Comparison of ENCODE assay signal across 3 cellular contexts in the genomic region with DNA sequence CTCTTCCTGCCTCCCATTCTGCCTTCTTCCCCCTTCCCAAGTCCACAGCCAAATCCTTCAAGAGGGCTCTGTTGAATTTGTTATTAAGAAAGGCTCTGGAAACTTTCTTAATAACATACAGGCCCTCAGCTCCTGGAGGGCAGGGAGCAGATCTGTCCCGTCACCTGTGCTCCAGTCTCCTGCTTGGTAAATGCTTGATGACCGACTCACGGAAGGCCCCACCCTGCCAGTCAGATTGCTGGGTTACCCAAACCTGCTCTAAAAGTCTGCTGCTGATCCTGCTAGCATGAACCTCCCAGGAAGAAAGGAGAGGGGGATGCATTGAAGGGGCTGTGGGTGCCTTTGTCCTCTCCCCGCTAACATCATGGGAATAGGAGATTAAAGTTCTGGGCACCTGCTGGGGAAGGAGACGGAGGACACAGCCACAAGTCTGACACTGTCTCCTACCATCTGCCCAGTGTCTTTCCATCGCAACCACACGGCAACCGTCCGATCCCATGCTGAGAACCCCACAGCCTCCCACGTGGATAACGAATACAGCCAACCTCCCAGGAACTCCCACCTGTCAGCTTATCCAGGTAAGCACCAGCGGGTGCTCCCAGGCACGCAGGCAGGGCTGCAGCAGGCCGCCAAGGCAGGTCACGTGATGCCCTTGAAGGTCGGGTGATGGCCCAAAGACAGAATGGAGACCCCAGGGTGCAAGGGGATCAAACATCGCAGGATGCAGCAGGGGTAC.
A peak's percentile ranks its signal among the peaks of the same experiment; 100 is the strongest.
TF ChIP-seq lines count a peak whose summit lies in the region.

No MANE protein-coding gene starts in this region.

TF ChIP-seq in HCT116, 20 proteins besides CTCF, POLR2A, EP300 and RAD21:
- TF ChIP-seq ZFX (IDR thresholded peaks at IDR 0.05), result no peak
- TF ChIP-seq EZH2phosphoT487 (IDR thresholded peaks at IDR 0.05; ENCODE audit: borderline replicate concordance), result no peak
- no peak for TF ChIP-seq JUND (IDR thresholded peaks at IDR 0.05)
- no peak for TF ChIP-seq TCF7L2 (IDR thresholded peaks at IDR 0.05; ENCODE audit: borderline replicate concordance, extremely low read depth, insufficient read depth, insufficient read length)
- no peak for TF ChIP-seq YY1 (IDR thresholded peaks at IDR 0.05; ENCODE audit: extremely low read depth, insufficient replicate concordance, low read depth, low read length)
- TF ChIP-seq, protein P1, sequence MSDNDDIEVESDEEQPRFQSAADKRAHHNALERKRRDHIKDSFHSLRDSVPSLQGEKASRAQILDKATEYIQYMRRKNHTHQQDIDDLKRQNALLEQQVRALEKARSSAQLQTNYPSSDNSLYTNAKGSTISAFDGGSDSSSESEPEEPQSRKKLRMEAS (IDR thresholded peaks at IDR 0.05), result no peak
- TF ChIP-seq, protein P2, sequence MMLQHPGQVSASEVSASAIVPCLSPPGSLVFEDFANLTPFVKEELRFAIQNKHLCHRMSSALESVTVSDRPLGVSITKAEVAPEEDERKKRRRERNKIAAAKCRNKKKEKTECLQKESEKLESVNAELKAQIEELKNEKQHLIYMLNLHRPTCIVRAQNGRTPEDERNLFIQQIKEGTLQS (IDR thresholded peaks at IDR 0.05), result no peak
- no peak for TF ChIP-seq EZH2 (IDR thresholded peaks at IDR 0.05)
- no peak for TF ChIP-seq POLR2AphosphoS5 (IDR thresholded peaks at IDR 0.05; ENCODE audit: low read depth, low read length)
- TF ChIP-seq SP1 (IDR thresholded peaks at IDR 0.05; ENCODE audit: low read depth), result no peak
- TF ChIP-seq, protein P3, sequence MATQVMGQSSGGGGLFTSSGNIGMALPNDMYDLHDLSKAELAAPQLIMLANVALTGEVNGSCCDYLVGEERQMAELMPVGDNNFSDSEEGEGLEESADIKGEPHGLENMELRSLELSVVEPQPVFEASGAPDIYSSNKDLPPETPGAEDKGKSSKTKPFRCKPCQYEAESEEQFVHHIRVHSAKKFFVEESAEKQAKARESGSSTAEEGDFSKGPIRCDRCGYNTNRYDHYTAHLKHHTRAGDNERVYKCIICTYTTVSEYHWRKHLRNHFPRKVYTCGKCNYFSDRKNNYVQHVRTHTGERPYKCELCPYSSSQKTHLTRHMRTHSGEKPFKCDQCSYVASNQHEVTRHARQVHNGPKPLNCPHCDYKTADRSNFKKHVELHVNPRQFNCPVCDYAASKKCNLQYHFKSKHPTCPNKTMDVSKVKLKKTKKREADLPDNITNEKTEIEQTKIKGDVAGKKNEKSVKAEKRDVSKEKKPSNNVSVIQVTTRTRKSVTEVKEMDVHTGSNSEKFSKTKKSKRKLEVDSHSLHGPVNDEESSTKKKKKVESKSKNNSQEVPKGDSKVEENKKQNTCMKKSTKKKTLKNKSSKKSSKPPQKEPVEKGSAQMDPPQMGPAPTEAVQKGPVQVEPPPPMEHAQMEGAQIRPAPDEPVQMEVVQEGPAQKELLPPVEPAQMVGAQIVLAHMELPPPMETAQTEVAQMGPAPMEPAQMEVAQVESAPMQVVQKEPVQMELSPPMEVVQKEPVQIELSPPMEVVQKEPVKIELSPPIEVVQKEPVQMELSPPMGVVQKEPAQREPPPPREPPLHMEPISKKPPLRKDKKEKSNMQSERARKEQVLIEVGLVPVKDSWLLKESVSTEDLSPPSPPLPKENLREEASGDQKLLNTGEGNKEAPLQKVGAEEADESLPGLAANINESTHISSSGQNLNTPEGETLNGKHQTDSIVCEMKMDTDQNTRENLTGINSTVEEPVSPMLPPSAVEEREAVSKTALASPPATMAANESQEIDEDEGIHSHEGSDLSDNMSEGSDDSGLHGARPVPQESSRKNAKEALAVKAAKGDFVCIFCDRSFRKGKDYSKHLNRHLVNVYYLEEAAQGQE (IDR thresholded peaks at IDR 0.05; ENCODE audit: low read depth), result no peak
- no peak for TF ChIP-seq ELF1 (IDR thresholded peaks at IDR 0.05; ENCODE audit: borderline replicate concordance, low read depth)
- TF ChIP-seq SIN3A (IDR thresholded peaks at IDR 0.05; ENCODE audit: low read depth), result no peak
- no peak for TF ChIP-seq SRF (IDR thresholded peaks at IDR 0.05; ENCODE audit: low read depth)
TF ChIP-seq in HCT116: peak in this region for 0.

TF ChIP-seq in K562, 482 proteins besides CTCF, POLR2A, EP300 and RAD21:
- TF ChIP-seq ZBTB17 (CRISPR knock-in tag; IDR thresholded peaks at IDR 0.05) (no peak), SNRNP70 (optimal IDR thresholded peaks at IDR 0.05; ENCODE audit: low read depth, low read length) (no peak), TEAD2 (tag; IDR thresholded peaks at IDR 0.05) (no peak), CBFA2T2 (conservative IDR thresholded peaks at IDR 0.05) (peak; percentile 40; the same call in 1 of the 2 replicates), BHLHE40 (IDR thresholded peaks at IDR 0.05; ENCODE audit: low read length) (peak; percentile 23; the same call in 1 of the 2 replicates), TAL1 (IDR thresholded peaks at IDR 0.05) (no peak), RAD51 (IDR thresholded peaks at IDR 0.05; ENCODE audit: borderline replicate concordance, low read depth) (peak; percentile 81), MTA2 (IDR thresholded peaks at IDR 0.05; ENCODE audit: low read depth) (no peak), ZNF121 (CRISPR knock-in tag; conservative IDR thresholded peaks at IDR 0.05) (no peak), TOE1 (IDR thresholded peaks at IDR 0.05; ENCODE audit: borderline replicate concordance) (peak; percentile 66; the same call in 1 of the 2 replicates), TOE1 (CRISPR knock-in tag; IDR thresholded peaks at IDR 0.05; ENCODE audit: borderline replicate concordance, low read depth) (no peak)
- TF ChIP-seq, protein P4, sequence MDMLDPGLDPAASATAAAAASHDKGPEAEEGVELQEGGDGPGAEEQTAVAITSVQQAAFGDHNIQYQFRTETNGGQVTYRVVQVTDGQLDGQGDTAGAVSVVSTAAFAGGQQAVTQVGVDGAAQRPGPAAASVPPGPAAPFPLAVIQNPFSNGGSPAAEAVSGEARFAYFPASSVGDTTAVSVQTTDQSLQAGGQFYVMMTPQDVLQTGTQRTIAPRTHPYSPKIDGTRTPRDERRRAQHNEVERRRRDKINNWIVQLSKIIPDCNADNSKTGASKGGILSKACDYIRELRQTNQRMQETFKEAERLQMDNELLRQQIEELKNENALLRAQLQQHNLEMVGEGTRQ (CRISPR knock-in tag; IDR thresholded peaks at IDR 0.05), result peak; percentile 73
- TF ChIP-seq, protein P5, sequence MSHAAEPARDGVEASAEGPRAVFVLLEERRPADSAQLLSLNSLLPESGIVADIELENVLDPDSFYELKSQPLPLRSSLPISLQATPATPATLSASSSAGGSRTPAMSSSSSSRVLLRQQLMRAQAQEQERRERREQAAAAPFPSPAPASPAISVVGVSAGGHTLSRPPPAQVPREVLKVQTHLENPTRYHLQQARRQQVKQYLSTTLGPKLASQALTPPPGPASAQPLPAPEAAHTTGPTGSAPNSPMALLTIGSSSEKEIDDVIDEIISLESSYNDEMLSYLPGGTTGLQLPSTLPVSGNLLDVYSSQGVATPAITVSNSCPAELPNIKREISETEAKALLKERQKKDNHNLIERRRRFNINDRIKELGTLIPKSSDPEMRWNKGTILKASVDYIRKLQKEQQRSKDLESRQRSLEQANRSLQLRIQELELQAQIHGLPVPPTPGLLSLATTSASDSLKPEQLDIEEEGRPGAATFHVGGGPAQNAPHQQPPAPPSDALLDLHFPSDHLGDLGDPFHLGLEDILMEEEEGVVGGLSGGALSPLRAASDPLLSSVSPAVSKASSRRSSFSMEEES (CRISPR knock-in tag; IDR thresholded peaks at IDR 0.05), result peak; percentile 76
- TF ChIP-seq, protein P6, sequence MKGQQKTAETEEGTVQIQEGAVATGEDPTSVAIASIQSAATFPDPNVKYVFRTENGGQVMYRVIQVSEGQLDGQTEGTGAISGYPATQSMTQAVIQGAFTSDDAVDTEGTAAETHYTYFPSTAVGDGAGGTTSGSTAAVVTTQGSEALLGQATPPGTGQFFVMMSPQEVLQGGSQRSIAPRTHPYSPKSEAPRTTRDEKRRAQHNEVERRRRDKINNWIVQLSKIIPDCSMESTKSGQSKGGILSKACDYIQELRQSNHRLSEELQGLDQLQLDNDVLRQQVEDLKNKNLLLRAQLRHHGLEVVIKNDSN (CRISPR knock-in tag; IDR thresholded peaks at IDR 0.05), result peak; percentile 79

TF ChIP-seq in neural cell, 6 proteins besides CTCF, POLR2A, EP300 and RAD21:
- TF ChIP-seq TAF1 (IDR thresholded peaks at IDR 0.05; ENCODE audit: low read depth) (no peak), SMC3 (conservative IDR thresholded peaks at IDR 0.05; ENCODE audit: poor library complexity) (no peak), POLR2AphosphoS5 (IDR thresholded peaks at IDR 0.05) (peak; percentile 15), MXI1 (conservative IDR thresholded peaks at IDR 0.05; ENCODE audit: poor library complexity, severe bottlenecking) (no peak), EZH2 (IDR thresholded peaks at IDR 0.05; ENCODE audit: borderline replicate concordance, insufficient read depth, low read length, poor library complexity, severe bottlenecking) (no peak)
- TF ChIP-seq, protein P3 (IDR thresholded peaks at IDR 0.05; ENCODE audit: borderline replicate concordance), result no peak
